In genomic region chr1:167132306-167133010, GRCh38 we compare ENCODE assay signal across 2 cellular contexts.
TF ChIP-seq lines count a peak whose summit lies in the region.

No MANE protein-coding gene starts in this region.

TF ChIP-seq in HepG2, 621 proteins besides CTCF, POLR2A, EP300 and RAD21:
- TF ChIP-seq BRCA1 (CRISPR knock-in tag; IDR thresholded peaks at IDR 0.05) (no peak), SRF (IDR thresholded peaks at IDR 0.05; ENCODE audit: low read depth, low read length) (peak; percentile 80), FOSL2 (CRISPR knock-in tag; IDR thresholded peaks at IDR 0.05) (no peak)

TF ChIP-seq in GM12878, 131 proteins besides CTCF, POLR2A, EP300 and RAD21:
- TF ChIP-seq SRF (IDR thresholded peaks at IDR 0.05; ENCODE audit: low read depth in 2 of 2, low read length in 2 of 2) (peak; percentile 26 to 67; a peak in 1 of 4 replicates), SIX5 (IDR thresholded peaks at IDR 0.05; ENCODE audit: low read depth, low read length, severe bottlenecking) (no peak), ZNF207 (IDR thresholded peaks at IDR 0.05; ENCODE audit: borderline replicate concordance) (no peak), SMAD5 (IDR thresholded peaks at IDR 0.05; ENCODE audit: low read depth) (no peak), BMI1 (IDR thresholded peaks at IDR 0.05; ENCODE audit: borderline replicate concordance) (no peak), POLR2AphosphoS2 (IDR thresholded peaks at IDR 0.05; ENCODE audit: low read depth, low read length) (no peak), POU2F2 (IDR thresholded peaks at IDR 0.05; ENCODE audit: borderline replicate concordance, low read depth, low read length) (no peak), MEF2B (IDR thresholded peaks at IDR 0.05; ENCODE audit: partially characterized antibody, poor library complexity, severe bottlenecking) (no peak), SKIL (IDR thresholded peaks at IDR 0.05; ENCODE audit: low read depth, poor library complexity, severe bottlenecking) (no peak)
